ENCODE assay signal across 10 cellular contexts in the genomic region with DNA sequence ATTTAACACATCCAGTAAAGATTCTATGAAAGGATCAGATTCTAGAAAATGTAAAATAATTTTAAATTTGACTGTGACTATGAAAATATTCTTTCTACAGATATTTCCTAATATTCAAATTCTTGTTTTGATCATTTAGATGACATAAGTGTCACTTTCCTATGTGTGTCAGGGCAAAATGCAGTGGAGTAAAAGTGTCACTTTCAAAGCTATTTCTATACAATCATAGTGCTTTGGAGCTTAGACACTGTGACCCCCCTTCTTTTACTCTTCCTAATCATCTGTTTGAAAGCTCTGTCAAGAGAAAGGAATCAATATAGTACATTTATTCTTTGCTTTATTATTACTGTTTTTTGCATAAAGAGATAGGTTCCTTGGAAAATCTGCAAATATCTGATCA.
"Had no signal": no experiment of that assay in that cellular context is flagged by ENCODE, and none has a peak within 500 bp of the region (broad histone marks: within the 10 kb centered on the region; RNA-seq: fewer than 3 reads in every experiment).

No MANE protein-coding gene starts in this region.

- H3K4me2 ChIP-seq: GM23338 had no signal

- H3K4me1 ChIP-seq: HAP-1 had no signal

- DNase-seq: GM23248, GOT3, H7, H9, HCEC 1CT, HFFc6 had no signal

- H3K9me3 Mint-ChIP-seq: GM23338, H9, HFFc6 had no signal

- H3K27ac Mint-ChIP-seq: GM23338, H9, HFFc6 had no signal

- H3K4me3 ChIP-seq: GM23248, GM23338, HAP-1 had no signal

- H3K9me3 ChIP-seq: HAP-1 had no signal

- H3K36me3 ChIP-seq: HAP-1 had no signal

- H3K27ac ChIP-seq: GM23248 had no signal

- H3K9ac ChIP-seq: GM23248 had no signal

- FAIRE-seq: H1, H54 had no signal

- H2AFZ ChIP-seq: GM23248, GM23338 had no signal

- H3K4me3 Mint-ChIP-seq: GM23338, H9, HFFc6 had no signal
